ENCODE assay signal across 8 cellular contexts in the genomic region with DNA sequence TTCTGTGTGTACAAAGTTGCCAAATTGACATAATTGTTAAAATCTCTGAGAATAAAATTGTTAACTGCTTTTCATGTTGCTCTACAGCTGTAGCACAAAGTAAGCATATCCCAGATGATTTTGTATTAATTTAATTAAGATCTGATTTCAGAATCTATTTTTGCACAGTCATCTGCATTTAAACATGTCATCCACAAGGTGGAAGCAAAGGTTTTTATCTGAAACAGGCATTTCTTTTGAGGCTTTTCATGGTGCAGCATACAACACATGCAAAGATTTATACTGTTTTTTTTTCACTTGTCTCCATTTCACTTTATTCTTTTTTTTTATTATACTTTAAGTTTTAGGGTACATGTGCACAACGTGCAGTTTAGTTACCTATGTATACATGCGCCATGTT. TPM values are rescaled to one million over a fixed set of nuclear protein-coding genes. Genes with fewer than 3 reads are reported as not detected.
DNase-seq lines count a peak whose midpoint lies in the region; TF ChIP-seq lines count a peak whose summit lies in the region.

No MANE protein-coding gene starts in this region.

- H3K4me1 Mint-ChIP-seq in activated CD4-positive, alpha-beta memory T cell treated with anti-CD3 and anti-CD28 coated beads for 36 hours (ENCODE audit: low read depth), result no peaks in the 10 kb centered on the region

- H3K9me3 Mint-ChIP-seq in activated CD4-positive, alpha-beta memory T cell treated with anti-CD3 and anti-CD28 coated beads for 36 hours, result no peaks in the 10 kb centered on the region

- CTCF ChIA-PET in GM10248 (lab: Yijun Ruan, JAX), result no interaction called here
- CTCF ChIA-PET in activated CD4-positive, alpha-beta memory T cell treated with anti-CD3 and anti-CD28 coated beads for 36 hours (lab: Charles Lee), result no interaction called here

- H3K27me3 Mint-ChIP-seq in activated CD4-positive, alpha-beta memory T cell treated with anti-CD3 and anti-CD28 coated beads for 36 hours, result peaks cover 4% of the 10 kb centered on the region

- no peak overlapping the region for H3K4me3 ChIP-seq in colonic mucosa

- no peaks in the 10 kb centered on the region for H3K36me3 ChIP-seq in colonic mucosa

- no peak for DNase-seq in GM10248 (ENCODE audit: extremely low spot score)
- peak; percentile 13 for DNase-seq in NCI-H1694 (lab: John Stamatoyannopoulos, UW)
- no peak for DNase-seq in colonic mucosa
- peak; percentile 26 for DNase-seq in non-pigmented ciliary epithelial cell (ENCODE audit: low read depth)
- DNase-seq in activated naive CD4-positive, alpha-beta T cell treated with Interleukin-2 at 50 U/mL for 16 hours, result no peak
- DNase-seq in anterior cingulate cortex (lab: John Stamatoyannopoulos, UW), result no peak
- no peak for DNase-seq in activated CD4-positive, alpha-beta memory T cell treated with anti-CD3 and anti-CD28 coated beads for 36 hours
- DNase-seq in GM19240 (ENCODE audit: insufficient read length, low spot score), result no peak

- no peak overlapping the region for H3K9ac ChIP-seq in colonic mucosa (ENCODE audit: low read depth in 2 of 2, low read length in 2 of 2)

- no peak overlapping the region for H3K27ac Mint-ChIP-seq in activated CD4-positive, alpha-beta memory T cell treated with anti-CD3 and anti-CD28 coated beads for 36 hours

- H3K4me3 Mint-ChIP-seq in activated CD4-positive, alpha-beta memory T cell treated with anti-CD3 and anti-CD28 coated beads for 36 hours, result no peak overlapping the region

- intact Hi-C loops in colonic mucosa (cut with DNase I), result loop anchor here (10.0 kb wide), 2 partner anchors 202 to 552 kb away; no protein-coding TSS in a partner anchor
- intact Hi-C loops in activated CD4-positive, alpha-beta memory T cell treated with anti-CD3 and anti-CD28 coated beads for 36 hours (cut with micrococcal nuclease), result no loop called here

- no peaks in the 10 kb centered on the region for H3K36me3 Mint-ChIP-seq in activated CD4-positive, alpha-beta memory T cell treated with anti-CD3 and anti-CD28 coated beads for 36 hours

- no peaks in the 10 kb centered on the region for H3K4me1 ChIP-seq in colonic mucosa

- TF ChIP-seq CTCF in GM10248 (IDR thresholded peaks at IDR 0.05; ENCODE audit: control extremely low read depth, extremely low read depth, low read depth, missing control alignments) (peak; percentile 46), colonic mucosa (IDR thresholded peaks at IDR 0.05) (peak; percentile 37)

- H3K9me3 ChIP-seq in colonic mucosa, result no peaks in the 10 kb centered on the region

- H3K27me3 ChIP-seq in colonic mucosa, result no peaks in the 10 kb centered on the region

- POLR2A ChIA-PET in GM10248 (lab: Yijun Ruan, JAX), result no interaction called here
- POLR2A ChIA-PET in activated CD4-positive, alpha-beta memory T cell treated with anti-CD3 and anti-CD28 coated beads for 36 hours (lab: Charles Lee), result no interaction called here

- no peak overlapping the region for H3K27ac ChIP-seq in colonic mucosa

RNA-seq across cellular contexts. Expression of a gene that starts 51.2 kb away (rescaled TPM):
- total RNA-seq in colonic mucosa, result 1 to 10 TPM in 1 of 2 donors, not detected in 1; 4.1 TPM
- total RNA-seq in activated CD4-positive, alpha-beta memory T cell treated with anti-CD3 and anti-CD28 coated beads for 36 hours, result not detected

Comparison
In these comparisons a context has a peak if more than half of its experiments do, and no peak if none do; other contexts are left out.
1. DNase-seq: peak in NCI-H1694 (single experiment) and non-pigmented ciliary epithelial cell (single experiment); none in GM10248 (single experiment), colonic mucosa (single experiment), activated naive CD4-positive, alpha-beta T cell treated with Interleukin-2 at 50 U/mL for 16 hours (single experiment), anterior cingulate cortex (0 of 58), activated CD4-positive, alpha-beta memory T cell treated with anti-CD3 and anti-CD28 coated beads for 36 hours (single experiment) and GM19240 (single experiment).